20 cellular contexts compared by ENCODE assay signal in the genomic region with DNA sequence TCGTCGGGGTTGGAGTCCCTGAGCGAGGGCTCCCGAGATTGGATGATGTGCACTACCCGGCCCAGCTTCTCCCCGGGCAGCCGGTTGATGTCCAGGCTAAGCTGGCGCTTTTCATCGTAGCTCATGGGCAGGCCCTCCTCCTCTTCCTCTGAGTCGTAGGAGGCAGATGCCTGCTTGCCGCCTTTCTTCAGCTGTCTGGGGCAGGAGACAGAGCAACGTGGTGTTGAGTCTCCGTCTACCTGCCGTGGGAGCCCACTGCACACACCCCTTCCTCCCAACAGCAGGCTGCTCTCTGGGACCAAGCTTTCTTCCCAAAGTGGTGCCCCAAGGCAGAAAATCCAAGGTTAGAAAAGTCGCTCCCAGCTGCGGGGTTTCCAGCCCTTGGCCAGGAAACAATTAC.
"Had no signal": no experiment of that assay in that cellular context is flagged by ENCODE, and none has a peak within 500 bp of the region (broad histone marks: within the 10 kb centered on the region; RNA-seq: fewer than 3 reads in every experiment).

No MANE protein-coding gene starts in this region.

- H3K4me3 Mint-ChIP-seq: natural killer cell, neural crest cell had no signal

- H3K4me3 ChIP-seq: heart right ventricle, psoas muscle, right lobe of liver, skin epidermis, stomach, thoracic aorta, transverse colon had no signal

- H3K79me2 ChIP-seq: parathyroid adenoma had no signal

- H3K27ac ChIP-seq: heart right ventricle, parathyroid adenoma, psoas muscle, right lobe of liver, skin epidermis, stomach, thoracic aorta, transverse colon had no signal

- H3K27ac Mint-ChIP-seq: natural killer cell had no signal

- H3K9me3 Mint-ChIP-seq: natural killer cell had no signal

- H3K27me3 ChIP-seq: heart right ventricle, right lobe of liver, stomach, transverse colon had no signal

- H3K4me1 ChIP-seq: parathyroid adenoma, right lobe of liver had no signal

- H3K9me3 ChIP-seq: psoas muscle, right lobe of liver, stomach, thoracic aorta, transverse colon had no signal

- ATAC-seq: heart right ventricle, left lobe of liver, natural killer cell, psoas muscle, right lobe of liver had no signal

- DNase-seq: effector memory CD4-positive, alpha-beta T cell; heart right ventricle; hypothalamus; kidney glomerular epithelial cell; mammary epithelial cell; natural killer cell; nucleus accumbens; psoas muscle; retina; stimulated activated CD4-positive, alpha-beta T cell treated with anti-CD3 and anti-CD28 coated beads, Interleukin-12 subunit alpha, Interleukin-12 subunit beta, amount 100 ng/mL, for 4 hours; stimulated activated naive CD4-positive, alpha-beta T cell; stomach; substantia nigra; transverse colon had no signal

- H2AFZ ChIP-seq: parathyroid adenoma had no signal
